1 cellular context compared by ENCODE assay signal in genomic region chr1:31593770-31594632, GRCh38.
A peak's percentile ranks its signal among the peaks of the same experiment; 100 is the strongest.
TF ChIP-seq lines count a peak whose summit lies in the region.

No MANE protein-coding gene starts in this region.

TF ChIP-seq in HepG2, 621 proteins besides CTCF, POLR2A, EP300 and RAD21 (continued from another document and continues in another):
- TF ChIP-seq ZNF597 (CRISPR knock-in tag; IDR thresholded peaks at IDR 0.05) (no peak), BRCA1 (CRISPR knock-in tag; IDR thresholded peaks at IDR 0.05) (no peak), TCF7L2 (IDR thresholded peaks at IDR 0.05; ENCODE audit: low read depth, low read length) (no peak), TCF12 (IDR thresholded peaks at IDR 0.05) (no peak), TCF12 (CRISPR knock-in tag; IDR thresholded peaks at IDR 0.05) (no peak), SYNCRIP (IDR thresholded peaks at IDR 0.05; ENCODE audit: insufficient read depth, low read depth, low read length) (no peak), AGO2 (optimal IDR thresholded peaks at IDR 0.05; ENCODE audit: low read depth, low read length) (no peak), ZNF512 (CRISPR knock-in tag; IDR thresholded peaks at IDR 0.05) (no peak), RFX3 (CRISPR knock-in tag; IDR thresholded peaks at IDR 0.05) (no peak), ZBTB20 (CRISPR knock-in tag; IDR thresholded peaks at IDR 0.05; ENCODE audit: borderline replicate concordance, low read depth) (no peak), ETV6 (CRISPR knock-in tag; conservative IDR thresholded peaks at IDR 0.05) (no peak), THRA (CRISPR knock-in tag; IDR thresholded peaks at IDR 0.05; ENCODE audit: borderline replicate concordance) (no peak), HNRNPL (IDR thresholded peaks at IDR 0.05; ENCODE audit: low read depth, low read length) (no peak), ZNF512B (CRISPR knock-in tag; IDR thresholded peaks at IDR 0.05; ENCODE audit: borderline replicate concordance) (no peak), AHR (CRISPR knock-in tag; IDR thresholded peaks at IDR 0.05) (no peak), FOXK1 (CRISPR knock-in tag; IDR thresholded peaks at IDR 0.05; ENCODE audit: borderline replicate concordance, low read depth) (no peak), TARDBP (CRISPR knock-in tag; IDR thresholded peaks at IDR 0.05) (peak; percentile 41; the same call in 1 of the 2 replicates), ZNF136 (CRISPR knock-in tag; IDR thresholded peaks at IDR 0.05; ENCODE audit: low read depth) (no peak), YY1 (IDR thresholded peaks at IDR 0.05; ENCODE audit: insufficient read depth, insufficient replicate concordance, low read depth, low read length) (no peak), SIX1 (CRISPR knock-in tag; IDR thresholded peaks at IDR 0.05; ENCODE audit: borderline replicate concordance) (no peak), ZBTB37 (CRISPR knock-in tag; IDR thresholded peaks at IDR 0.05) (no peak), ZNF614 (CRISPR knock-in tag; IDR thresholded peaks at IDR 0.05; ENCODE audit: borderline replicate concordance) (no peak), NCOA1 (CRISPR knock-in tag; IDR thresholded peaks at IDR 0.05) (no peak), TRIM22 (IDR thresholded peaks at IDR 0.05) (no peak), RARG (CRISPR knock-in tag; IDR thresholded peaks at IDR 0.05; ENCODE audit: low read depth) (no peak), HOXA9 (CRISPR knock-in tag; IDR thresholded peaks at IDR 0.05; ENCODE audit: borderline replicate concordance) (no peak), ZNF839 (CRISPR knock-in tag; IDR thresholded peaks at IDR 0.05; ENCODE audit: borderline replicate concordance) (peak; percentile 37; the same call in 1 of the 2 replicates), CBFB (CRISPR knock-in tag; IDR thresholded peaks at IDR 0.05) (no peak), STAG1 (CRISPR knock-in tag; IDR thresholded peaks at IDR 0.05) (peak; percentile 94), ZNF333 (CRISPR knock-in tag; IDR thresholded peaks at IDR 0.05; ENCODE audit: borderline replicate concordance) (no peak), POLR2AphosphoS5 (IDR thresholded peaks at IDR 0.05; ENCODE audit: low read depth, low read length) (no peak), KLF15 (CRISPR knock-in tag; IDR thresholded peaks at IDR 0.05; ENCODE audit: borderline replicate concordance) (no peak), MBNL3 (CRISPR knock-in tag; conservative IDR thresholded peaks at IDR 0.05) (no peak), TP53 (CRISPR knock-in tag; conservative IDR thresholded peaks at IDR 0.05) (no peak), FOSL2 (CRISPR knock-in tag; IDR thresholded peaks at IDR 0.05) (peak; percentile 23; the same call in 1 of the 2 replicates), SOX6 (IDR thresholded peaks at IDR 0.05) (no peak), SOX6 (CRISPR knock-in tag; IDR thresholded peaks at IDR 0.05) (no peak), MTF2 (CRISPR knock-in tag; IDR thresholded peaks at IDR 0.05; ENCODE audit: borderline replicate concordance) (no peak), SMAD1 (CRISPR knock-in tag; IDR thresholded peaks at IDR 0.05; ENCODE audit: borderline replicate concordance, low read depth) (no peak; the same call in 1 of the 2 replicates), KDM5A (IDR thresholded peaks at IDR 0.05; ENCODE audit: borderline replicate concordance, low read length) (no peak), ZNF776 (CRISPR knock-in tag; IDR thresholded peaks at IDR 0.05) (no peak), FOXC1 (CRISPR knock-in tag; IDR thresholded peaks at IDR 0.05; ENCODE audit: borderline replicate concordance) (0 out of 2 replicates have a peak, but pooled peaks have one; percentile 54), ZNF24 (IDR thresholded peaks at IDR 0.05) (no peak), IKZF4 (CRISPR knock-in tag; IDR thresholded peaks at IDR 0.05; ENCODE audit: borderline replicate concordance, low read depth, not compliant biosample characterization) (no peak), PITX1 (CRISPR knock-in tag; IDR thresholded peaks at IDR 0.05) (no peak), SRSF4 (IDR thresholded peaks at IDR 0.05; ENCODE audit: low read depth, low read length, poor library complexity, severe bottlenecking) (no peak), RORA (CRISPR knock-in tag; IDR thresholded peaks at IDR 0.05) (no peak), YEATS4 (CRISPR knock-in tag; IDR thresholded peaks at IDR 0.05; ENCODE audit: borderline replicate concordance) (no peak)
- TF ChIP-seq, protein P1, sequence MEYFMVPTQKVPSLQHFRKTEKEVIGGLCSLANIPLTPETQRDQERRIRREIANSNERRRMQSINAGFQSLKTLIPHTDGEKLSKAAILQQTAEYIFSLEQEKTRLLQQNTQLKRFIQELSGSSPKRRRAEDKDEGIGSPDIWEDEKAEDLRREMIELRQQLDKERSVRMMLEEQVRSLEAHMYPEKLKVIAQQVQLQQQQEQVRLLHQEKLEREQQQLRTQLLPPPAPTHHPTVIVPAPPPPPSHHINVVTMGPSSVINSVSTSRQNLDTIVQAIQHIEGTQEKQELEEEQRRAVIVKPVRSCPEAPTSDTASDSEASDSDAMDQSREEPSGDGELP (IDR thresholded peaks at IDR 0.05; ENCODE audit: borderline replicate concordance, low read depth) = no peak
- TF ChIP-seq, protein P2, sequence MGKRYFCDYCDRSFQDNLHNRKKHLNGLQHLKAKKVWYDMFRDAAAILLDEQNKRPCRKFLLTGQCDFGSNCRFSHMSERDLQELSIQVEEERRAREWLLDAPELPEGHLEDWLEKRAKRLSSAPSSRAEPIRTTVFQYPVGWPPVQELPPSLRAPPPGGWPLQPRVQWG (CRISPR knock-in tag; IDR thresholded peaks at IDR 0.05; ENCODE audit: borderline replicate concordance, low read depth) = no peak
- TF ChIP-seq, protein P3, sequence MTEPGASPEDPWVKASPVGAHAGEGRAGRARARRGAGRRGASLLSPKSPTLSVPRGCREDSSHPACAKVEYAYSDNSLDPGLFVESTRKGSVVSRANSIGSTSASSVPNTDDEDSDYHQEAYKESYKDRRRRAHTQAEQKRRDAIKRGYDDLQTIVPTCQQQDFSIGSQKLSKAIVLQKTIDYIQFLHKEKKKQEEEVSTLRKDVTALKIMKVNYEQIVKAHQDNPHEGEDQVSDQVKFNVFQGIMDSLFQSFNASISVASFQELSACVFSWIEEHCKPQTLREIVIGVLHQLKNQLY (CRISPR knock-in tag; IDR thresholded peaks at IDR 0.05) = no peak
- TF ChIP-seq, protein P4, sequence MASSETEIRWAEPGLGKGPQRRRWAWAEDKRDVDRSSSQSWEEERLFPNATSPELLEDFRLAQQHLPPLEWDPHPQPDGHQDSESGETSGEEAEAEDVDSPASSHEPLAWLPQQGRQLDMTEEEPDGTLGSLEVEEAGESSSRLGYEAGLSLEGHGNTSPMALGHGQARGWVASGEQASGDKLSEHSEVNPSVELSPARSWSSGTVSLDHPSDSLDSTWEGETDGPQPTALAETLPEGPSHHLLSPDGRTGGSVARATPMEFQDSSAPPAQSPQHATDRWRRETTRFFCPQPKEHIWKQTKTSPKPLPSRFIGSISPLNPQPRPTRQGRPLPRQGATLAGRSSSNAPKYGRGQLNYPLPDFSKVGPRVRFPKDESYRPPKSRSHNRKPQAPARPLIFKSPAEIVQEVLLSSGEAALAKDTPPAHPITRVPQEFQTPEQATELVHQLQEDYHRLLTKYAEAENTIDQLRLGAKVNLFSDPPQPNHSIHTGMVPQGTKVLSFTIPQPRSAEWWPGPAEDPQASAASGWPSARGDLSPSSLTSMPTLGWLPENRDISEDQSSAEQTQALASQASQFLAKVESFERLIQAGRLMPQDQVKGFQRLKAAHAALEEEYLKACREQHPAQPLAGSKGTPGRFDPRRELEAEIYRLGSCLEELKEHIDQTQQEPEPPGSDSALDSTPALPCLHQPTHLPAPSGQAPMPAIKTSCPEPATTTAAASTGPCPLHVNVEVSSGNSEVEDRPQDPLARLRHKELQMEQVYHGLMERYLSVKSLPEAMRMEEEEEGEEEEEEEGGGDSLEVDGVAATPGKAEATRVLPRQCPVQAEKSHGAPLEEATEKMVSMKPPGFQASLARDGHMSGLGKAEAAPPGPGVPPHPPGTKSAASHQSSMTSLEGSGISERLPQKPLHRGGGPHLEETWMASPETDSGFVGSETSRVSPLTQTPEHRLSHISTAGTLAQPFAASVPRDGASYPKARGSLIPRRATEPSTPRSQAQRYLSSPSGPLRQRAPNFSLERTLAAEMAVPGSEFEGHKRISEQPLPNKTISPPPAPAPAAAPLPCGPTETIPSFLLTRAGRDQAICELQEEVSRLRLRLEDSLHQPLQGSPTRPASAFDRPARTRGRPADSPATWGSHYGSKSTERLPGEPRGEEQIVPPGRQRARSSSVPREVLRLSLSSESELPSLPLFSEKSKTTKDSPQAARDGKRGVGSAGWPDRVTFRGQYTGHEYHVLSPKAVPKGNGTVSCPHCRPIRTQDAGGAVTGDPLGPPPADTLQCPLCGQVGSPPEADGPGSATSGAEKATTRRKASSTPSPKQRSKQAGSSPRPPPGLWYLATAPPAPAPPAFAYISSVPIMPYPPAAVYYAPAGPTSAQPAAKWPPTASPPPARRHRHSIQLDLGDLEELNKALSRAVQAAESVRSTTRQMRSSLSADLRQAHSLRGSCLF (CRISPR knock-in tag; IDR thresholded peaks at IDR 0.05; ENCODE audit: borderline replicate concordance) = no peak
- TF ChIP-seq, protein P5, sequence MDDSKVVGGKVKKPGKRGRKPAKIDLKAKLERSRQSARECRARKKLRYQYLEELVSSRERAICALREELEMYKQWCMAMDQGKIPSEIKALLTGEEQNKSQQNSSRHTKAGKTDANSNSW (CRISPR knock-in tag; IDR thresholded peaks at IDR 0.05; ENCODE audit: borderline replicate concordance) = no peak
